Comparison of ENCODE assay signal across 11 cellular contexts in the genomic region with DNA sequence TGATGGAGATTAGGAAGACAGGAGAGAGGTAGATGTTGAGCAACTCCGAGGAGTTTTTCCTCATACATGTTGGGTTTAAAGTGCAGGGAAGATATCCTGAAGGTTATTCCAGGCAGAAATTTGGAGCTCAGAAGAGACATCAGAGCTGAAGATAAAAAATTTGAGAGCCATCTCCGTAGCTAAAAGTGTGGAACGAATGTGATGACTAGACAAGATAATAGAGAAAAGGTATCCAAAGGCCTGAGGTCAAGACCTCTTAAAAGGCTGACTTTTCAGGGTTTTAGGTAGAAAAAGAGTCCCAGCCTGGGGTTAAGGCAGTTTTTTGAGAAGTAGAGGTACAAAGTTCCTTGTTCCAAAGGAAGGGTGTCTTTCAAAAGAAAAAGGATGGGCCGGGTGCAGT.
"Had no signal": no experiment of that assay in that cellular context is flagged by ENCODE, and none has a peak within 500 bp of the region (broad histone marks: within the 10 kb centered on the region; RNA-seq: fewer than 3 reads in every experiment).

No MANE protein-coding gene starts in this region.

- H3K4me1 ChIP-seq: HAP-1 had no signal

- FAIRE-seq: H1, H54 had no signal

- ATAC-seq: GM23338, HCT116 had no signal

- H3K9me3 ChIP-seq: HAP-1 had no signal

- H2AFZ ChIP-seq: GM23248, GM23338 had no signal

- DNase-seq: GM23248, GOT3, H7, H9, HCEC 1CT, HFFc6 had no signal

- H3K36me3 ChIP-seq: HAP-1 had no signal

- H3K9ac ChIP-seq: GM23248 had no signal

- H3K4me2 ChIP-seq: GM23338 had no signal

- H3K27ac ChIP-seq: GM23248 had no signal

- H3K4me3 ChIP-seq: GM23248, GM23338, HAP-1 had no signal
